8 cellular contexts compared by ENCODE assay signal in genomic region chr1:27300341-27301051, GRCh38. TPM values are rescaled to one million over a fixed set of nuclear protein-coding genes. Genes with fewer than 3 reads are reported as not detected.
DNase-seq lines count a peak whose midpoint lies in the region; ATAC-seq and TF ChIP-seq lines count a peak whose summit lies in the region.

No MANE protein-coding gene starts in this region.

- intact Hi-C loops in dendritic cell treated with granulocyte-macrophage colony-stimulating factor and Interleukin-4, amounts not matched to agents 40 ng/mL and 50 ng/mL, for 4 days (cut with micrococcal nuclease), result loop anchor here (1.0 to 5.0 kb wide), 4 partner anchors 56 to 307 kb away; partner anchors contain the start of gene GPR3
- intact Hi-C loops in lower leg skin (cut with DNase I; ENCODE audit: low total_unique reads), result loop anchor here (2.0 to 10.0 kb wide), 2 partner anchors 94 to 364 kb away; no protein-coding TSS in a partner anchor

- TF ChIP-seq CTCF in lower leg skin (IDR thresholded peaks at IDR 0.05), result peak in 1 of 3 donors; percentile 90

- peak overlapping the region; percentile 88 for H3K27ac Mint-ChIP-seq in dendritic cell treated with granulocyte-macrophage colony-stimulating factor and Interleukin-4, amounts not matched to agents 40 ng/mL and 50 ng/mL, for 4 days

- H3K36me3 Mint-ChIP-seq in dendritic cell treated with granulocyte-macrophage colony-stimulating factor and Interleukin-4, amounts not matched to agents 40 ng/mL and 50 ng/mL, for 4 days (ENCODE audit: low read depth), result peaks cover 92% of the 10 kb centered on the region

- H3K27me3 Mint-ChIP-seq in dendritic cell treated with granulocyte-macrophage colony-stimulating factor and Interleukin-4, amounts not matched to agents 40 ng/mL and 50 ng/mL, for 4 days, result no peaks in the 10 kb centered on the region

- ATAC-seq in HG03159 (IDR thresholded peaks at IDR 0.05; ENCODE audit: unreplicated experiment) (peak; percentile 49), GM21360 (IDR thresholded peaks at IDR 0.05; ENCODE audit: unreplicated experiment) (no peak)

- no peak for TF ChIP-seq POLR2A in lower leg skin (IDR thresholded peaks at IDR 0.05)

- H3K4me1 Mint-ChIP-seq in dendritic cell treated with granulocyte-macrophage colony-stimulating factor and Interleukin-4, amounts not matched to agents 40 ng/mL and 50 ng/mL, for 4 days (ENCODE audit: low read depth), result peaks cover 39% of the 10 kb centered on the region

- no peaks in the 10 kb centered on the region for H3K9me3 Mint-ChIP-seq in dendritic cell treated with granulocyte-macrophage colony-stimulating factor and Interleukin-4, amounts not matched to agents 40 ng/mL and 50 ng/mL, for 4 days

- WGBS in lower leg skin, 2 donors, result 42 to 45% methylated on average over 5 of the region's 5 CpGs

- H3K4me3 ChIP-seq in lower leg skin (ENCODE audit: low read depth, poor library complexity, severe bottlenecking), result no peak overlapping the region

- peak; percentile 86 for DNase-seq in COLO668 (lab: John Stamatoyannopoulos, UW; ENCODE audit: unreplicated experiment)
- DNase-seq in NCI-H526 treated with DMSO at 0.1 percent for 48 hours (lab: John Stamatoyannopoulos, UW), result peak; percentile 33
- peak; percentile 67 to 70 for DNase-seq in activated CD4-positive, alpha-beta T cell treated with anti-CD3 and anti-CD28 coated beads, Interleukin-2, amount 50 U/mL, for 4 hours
- DNase-seq in lower leg skin (ENCODE audit: low spot score in 2 of 2), result peak; percentile 78 to 96
- DNase-seq in stimulated activated CD4-positive, alpha-beta T cell treated with anti-CD3 and anti-CD28 coated beads, Interleukin-4, amount 100 ng/mL, for 1 hour, result peak; percentile 74

- H3K4me3 Mint-ChIP-seq in dendritic cell treated with granulocyte-macrophage colony-stimulating factor and Interleukin-4, amounts not matched to agents 40 ng/mL and 50 ng/mL, for 4 days, result no peak overlapping the region

RNA-seq across cellular contexts. Expression of gene TMEM222, which starts 21.5 kb away (rescaled TPM):
- total RNA-seq in lower leg skin, result 10 to 100 TPM; 24.3 to 35.2 (median 28.7) TPM

RNA-seq across cellular contexts. Expression of gene SYTL1, which starts 41.3 kb away (rescaled TPM):
- total RNA-seq in lower leg skin, result 100 to 1,000 TPM; 183 to 231 (median 219) TPM

Comparison
In these comparisons a context has a peak if more than half of its experiments do, and no peak if none do; other contexts are left out.
1. DNase-seq: peak in every context shown above with its lines; median percentile 87 in lower leg skin; 86 in COLO668; 74 in stimulated activated CD4-positive, alpha-beta T cell treated with anti-CD3 and anti-CD28 coated beads, Interleukin-4, amount 100 ng/mL, for 1 hour; 68 in activated CD4-positive, alpha-beta T cell treated with anti-CD3 and anti-CD28 coated beads, Interleukin-2, amount 50 U/mL, for 4 hours; 33 in NCI-H526 treated with DMSO at 0.1 percent for 48 hours.